ENCODE assay signal across 33 cellular contexts in genomic region chr11:119647254-119647653, GRCh38.
"Had no signal": no experiment of that assay in that cellular context is flagged by ENCODE, and none has a peak within 500 bp of the region (broad histone marks: within the 10 kb centered on the region; RNA-seq: fewer than 3 reads in every experiment).

No MANE protein-coding gene starts in this region.

- H3K4me1 ChIP-seq: adrenal gland, colonic mucosa had no signal

- DNase-seq: activated CD4-positive, alpha-beta memory T cell treated with anti-CD3 and anti-CD28 coated beads for 36 hours; activated CD4-positive, alpha-beta T cell treated with anti-CD3 and anti-CD28 coated beads for 36 hours; activated CD4-positive, alpha-beta T cell treated with anti-CD3 and anti-CD28 coated beads, Interleukin-2, amount 10 ng/mL, durations not matched to agents 24 days and 14 days; activated CD4-positive, CD25-positive, alpha-beta regulatory T cell; activated CD4-positive, CD25-positive, alpha-beta regulatory T cell treated with anti-CD3 and anti-CD28 coated beads, Interleukin-2, amount 50 U/mL, for 72 hours; activated CD8-positive, alpha-beta memory T cell treated with anti-CD3 and anti-CD28 coated beads, Interleukin-2, amount 10 ng/mL, durations not matched to agents 7 days and 5 days; activated CD8-positive, alpha-beta memory T cell treated with anti-CD3 and anti-CD28 coated beads, Interleukin-2, amount 50 U/mL, for 4 hours; activated CD8-positive, alpha-beta T cell treated with anti-CD3 and anti-CD28 coated beads, Interleukin-2, amount 10 ng/mL, durations not matched to agents 7 days and 5 days; activated effector memory CD4-positive, alpha-beta T cell treated with anti-CD3 and anti-CD28 coated beads, Interleukin-2, amount 50 U/mL, for 16 hours; activated naive CD4-positive, alpha-beta T cell treated with anti-CD3 and anti-CD28 coated beads for 36 hours; activated naive CD8-positive, alpha-beta T cell treated with anti-CD3 and anti-CD28 coated beads for 36 hours; activated naive CD8-positive, alpha-beta T cell treated with anti-CD3 and anti-CD28 coated beads, Interleukin-2, amount 50 U/mL, for 24 hours; activated T-cell treated with anti-CD3 and anti-CD28 coated beads, Interleukin-2, amount 50 U/mL, for 1 hour; activated T-cell treated with anti-CD3 and anti-CD28 coated beads, Interleukin-2, amount 50 U/mL, for 48 hours; adrenal gland; amygdala; aorta; body of pancreas; caudate nucleus; cerebellar nuclear complex; colonic mucosa; effector CD8-positive, alpha-beta T cell; foreskin fibroblast; head of caudate nucleus; T-helper 1 cell; T-helper 17 cell; T1000; WERI-Rb-1 had no signal

- H3K9me3 ChIP-seq: adrenal gland, body of pancreas, colonic mucosa had no signal

- FAIRE-seq: frontal cortex had no signal

- H3K4me1 Mint-ChIP-seq: activated CD4-positive, alpha-beta T cell treated with anti-CD3 and anti-CD28 coated beads for 36 hours; activated CD4-positive, alpha-beta T cell treated with anti-CD3 and anti-CD28 coated beads, Interleukin-2, amount 10 ng/mL, durations not matched to agents 24 days and 14 days; activated CD8-positive, alpha-beta memory T cell treated with anti-CD3 and anti-CD28 coated beads, Interleukin-2, amount 10 ng/mL, durations not matched to agents 7 days and 5 days; activated naive CD4-positive, alpha-beta T cell treated with anti-CD3 and anti-CD28 coated beads, Interleukin-2, amount 50 U/mL, for 24 hours; activated naive CD8-positive, alpha-beta T cell treated with anti-CD3 and anti-CD28 coated beads for 36 hours; activated naive CD8-positive, alpha-beta T cell treated with anti-CD3 and anti-CD28 coated beads, Interleukin-2, amount 50 U/mL, for 24 hours had no signal

- H3K36me3 Mint-ChIP-seq: activated CD4-positive, alpha-beta memory T cell treated with anti-CD3 and anti-CD28 coated beads for 36 hours; activated CD8-positive, alpha-beta memory T cell treated with anti-CD3 and anti-CD28 coated beads, Interleukin-2, amount 10 ng/mL, durations not matched to agents 7 days and 5 days; activated naive CD4-positive, alpha-beta T cell treated with anti-CD3 and anti-CD28 coated beads, Interleukin-2, amount 50 U/mL, for 24 hours; activated naive CD8-positive, alpha-beta T cell treated with anti-CD3 and anti-CD28 coated beads for 36 hours had no signal

- H3K27me3 ChIP-seq: adrenal gland, body of pancreas, colonic mucosa had no signal

- H3K4me3 Mint-ChIP-seq: activated CD4-positive, alpha-beta memory T cell treated with anti-CD3 and anti-CD28 coated beads for 36 hours; activated CD4-positive, alpha-beta T cell treated with anti-CD3 and anti-CD28 coated beads for 36 hours; activated CD4-positive, alpha-beta T cell treated with anti-CD3 and anti-CD28 coated beads, Interleukin-2, amount 10 ng/mL, durations not matched to agents 24 days and 14 days; activated CD8-positive, alpha-beta memory T cell treated with anti-CD3 and anti-CD28 coated beads, Interleukin-2, amount 10 ng/mL, durations not matched to agents 7 days and 5 days; activated naive CD4-positive, alpha-beta T cell treated with anti-CD3 and anti-CD28 coated beads for 36 hours; activated naive CD4-positive, alpha-beta T cell treated with anti-CD3 and anti-CD28 coated beads, Interleukin-2, amount 50 U/mL, for 24 hours; activated naive CD8-positive, alpha-beta T cell treated with anti-CD3 and anti-CD28 coated beads for 36 hours; activated naive CD8-positive, alpha-beta T cell treated with anti-CD3 and anti-CD28 coated beads, Interleukin-2, amount 50 U/mL, for 24 hours; activated T-helper 1 cell treated with anti-CD3 and anti-CD28 coated beads, Interleukin-12 subunit alpha, Interleukin-12 subunit beta, Interleukin-2, Interleukin-4 antibody, amounts not matched to agents 30 ng/mL and 10 ng/mL and 1 ng/mL, durations not matched to agents 14 hours and 24 hours and 36 hours; T-helper 17 cell; T-helper 2 cell treated with Interferon-gamma antibody and Interleukin-4, amounts not matched to agents 5 μg/mL and 100 μg/mL, for 36 hours had no signal

- H3K9me3 Mint-ChIP-seq: activated CD4-positive, alpha-beta T cell treated with anti-CD3 and anti-CD28 coated beads, Interleukin-2, amount 10 ng/mL, durations not matched to agents 24 days and 14 days; activated naive CD4-positive, alpha-beta T cell treated with anti-CD3 and anti-CD28 coated beads for 36 hours; activated naive CD4-positive, alpha-beta T cell treated with anti-CD3 and anti-CD28 coated beads, Interleukin-2, amount 50 U/mL, for 24 hours; activated naive CD8-positive, alpha-beta T cell treated with anti-CD3 and anti-CD28 coated beads for 36 hours; activated naive CD8-positive, alpha-beta T cell treated with anti-CD3 and anti-CD28 coated beads, Interleukin-2, amount 50 U/mL, for 24 hours; activated T-helper 1 cell treated with anti-CD3 and anti-CD28 coated beads, Interleukin-12 subunit alpha, Interleukin-12 subunit beta, Interleukin-2, Interleukin-4 antibody, amounts not matched to agents 30 ng/mL and 10 ng/mL and 1 ng/mL, durations not matched to agents 14 hours and 24 hours and 36 hours; activated T-helper 2 cell treated with anti-CD3 and anti-CD28 coated beads, Interferon-gamma antibody, Interleukin-2, Interleukin-4, amounts not matched to agents 10 μg/mL and 5 μg/mL and 100 μg/mL, durations not matched to agents 14 hours and 24 hours and 36 hours had no signal

- H3K4me3 ChIP-seq: adrenal gland, body of pancreas, colonic mucosa had no signal

- H3K27ac Mint-ChIP-seq: activated CD4-positive, alpha-beta memory T cell treated with anti-CD3 and anti-CD28 coated beads for 36 hours; activated CD4-positive, alpha-beta T cell treated with anti-CD3 and anti-CD28 coated beads for 36 hours; activated CD4-positive, alpha-beta T cell treated with anti-CD3 and anti-CD28 coated beads, Interleukin-2, amount 10 ng/mL, durations not matched to agents 24 days and 14 days; activated CD8-positive, alpha-beta memory T cell treated with anti-CD3 and anti-CD28 coated beads, Interleukin-2, amount 10 ng/mL, durations not matched to agents 7 days and 5 days; activated CD8-positive, alpha-beta T cell treated with anti-CD3 and anti-CD28 coated beads, Interleukin-2, amount 10 ng/mL, durations not matched to agents 7 days and 5 days; activated naive CD4-positive, alpha-beta T cell treated with anti-CD3 and anti-CD28 coated beads for 36 hours; activated naive CD4-positive, alpha-beta T cell treated with anti-CD3 and anti-CD28 coated beads, Interleukin-2, amount 50 U/mL, for 24 hours; activated naive CD8-positive, alpha-beta T cell treated with anti-CD3 and anti-CD28 coated beads, Interleukin-2, amount 50 U/mL, for 24 hours; activated T-helper 2 cell treated with anti-CD3 and anti-CD28 coated beads, Interferon-gamma antibody, Interleukin-2, Interleukin-4, amounts not matched to agents 10 μg/mL and 5 μg/mL and 100 μg/mL, durations not matched to agents 14 hours and 24 hours and 36 hours; T-helper 17 cell; T-helper 2 cell treated with Interferon-gamma antibody and Interleukin-4, amounts not matched to agents 5 μg/mL and 100 μg/mL, for 36 hours had no signal

- H3K27ac ChIP-seq: adrenal gland, body of pancreas, colonic mucosa, WERI-Rb-1 had no signal

- H3K36me3 ChIP-seq: adrenal gland, colonic mucosa, WERI-Rb-1 had no signal

- ATAC-seq: activated CD4-positive, alpha-beta T cell treated with anti-CD3 and anti-CD28 coated beads for 36 hours; activated CD8-positive, alpha-beta memory T cell treated with anti-CD3 and anti-CD28 coated beads, Interleukin-2, amount 10 ng/mL, durations not matched to agents 7 days and 5 days; activated CD8-positive, alpha-beta T cell treated with anti-CD3 and anti-CD28 coated beads, Interleukin-2, amount 10 ng/mL, durations not matched to agents 7 days and 5 days; activated naive CD8-positive, alpha-beta T cell treated with anti-CD3 and anti-CD28 coated beads, Interleukin-2, amount 50 U/mL, for 24 hours; body of pancreas; T-helper 17 cell had no signal
